In the genomic region with DNA sequence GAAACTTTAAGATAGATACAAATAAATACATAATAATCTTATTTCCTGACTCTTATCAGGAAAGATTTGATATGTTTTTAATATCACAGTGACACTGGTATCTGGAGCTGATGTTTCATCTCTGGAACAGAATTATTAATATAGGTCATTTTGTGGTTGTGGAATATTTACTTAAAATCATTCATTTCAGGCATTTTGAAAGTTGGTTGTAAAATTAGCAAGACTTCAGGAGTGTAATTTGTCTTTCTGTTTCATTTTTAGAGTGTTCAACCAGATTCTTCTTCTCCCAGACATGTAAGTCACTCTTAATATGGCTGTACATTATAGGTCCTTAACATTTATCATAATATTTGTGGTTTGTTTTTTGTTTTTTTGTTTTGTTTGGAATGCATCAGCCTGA, we compare ENCODE assay signal across 19 cellular contexts.
A peak's percentile ranks its signal among the peaks of the same experiment; 100 is the strongest.
DNase-seq lines count a peak whose midpoint lies in the region; ATAC-seq, FAIRE-seq and TF ChIP-seq lines count a peak whose summit lies in the region.
"Had no signal": no experiment of that assay in that cellular context is flagged by ENCODE, and none has a peak within 500 bp of the region (broad histone marks: within the 10 kb centered on the region; RNA-seq: fewer than 3 reads in every experiment).

No MANE protein-coding gene starts in this region.

- BruUV-seq in GM12878 (replicated peaks; lab: Mats Ljungman, UMichigan) = no TSS peak

- H3K79me2 ChIP-seq in GM12878 (ENCODE audit: control insufficient read depth, insufficient read depth, low read length) = no peaks in the 10 kb centered on the region
- H3K79me2 ChIP-seq in neural progenitor cell (ENCODE audit: low read depth) = no peaks in the 10 kb centered on the region

- H3K36me3 Mint-ChIP-seq in natural killer cell treated with Interleukin-12 subunit alpha and Interleukin-12 subunit beta and Interleukin-15 and Interleukin-18, amount 100 ng/mL, for 72 hours = peaks cover 23% of the 10 kb centered on the region
- peaks cover 10% of the 10 kb centered on the region for H3K36me3 Mint-ChIP-seq in natural killer cell
- peaks cover 31% of the 10 kb centered on the region for H3K36me3 Mint-ChIP-seq in neural progenitor cell

- POLR2A ChIA-PET in GM12878 (lab: Charles Lee) = interaction anchor here (0.6 kb wide), 1 partner anchor 838 kb away, joined by 4 read pairs; no protein-coding TSS in a partner anchor

- no peak for DNase-seq in activated CD4-positive, CD25-positive, alpha-beta regulatory T cell (lab: John Stamatoyannopoulos, UW)
- no peak for DNase-seq in natural killer cell treated with Interleukin-12 subunit alpha and Interleukin-12 subunit beta and Interleukin-15 and Interleukin-18, amount 100 ng/mL, for 72 hours (ENCODE audit: low spot score)
- DNase-seq in natural killer cell = no peak
- peak; percentile 7 for DNase-seq in GM12878 (ENCODE audit: low read depth, low spot score)
- no peak for DNase-seq in neural progenitor cell (ENCODE audit: low spot score)
- no peak for DNase-seq in substantia nigra (lab: John Stamatoyannopoulos, UW)
- DNase-seq: COR-L47, H9, IMR-90, Kasumi-1, NCI-H1417, NCI-H2029, NCI-H2171 treated with DMSO at 0.1 percent for 48 hours, NCI-H774, Peyer's patch, SHP77 had no signal

- no peak for TF ChIP-seq RAD21 in GM12878 (IDR thresholded peaks at IDR 0.05; ENCODE audit: insufficient read depth, low read depth, low read length)

- H4K20me1 ChIP-seq in GM12878 (ENCODE audit: control insufficient read depth, insufficient read depth) (no peaks in the 10 kb centered on the region), neural progenitor cell (ENCODE audit: low read depth) (peaks cover 3% of the 10 kb centered on the region)

- H3K4me1 Mint-ChIP-seq in natural killer cell treated with Interleukin-12 subunit alpha and Interleukin-12 subunit beta and Interleukin-15 and Interleukin-18, amount 100 ng/mL, for 72 hours (ENCODE audit: low read depth in 2 of 2) = peaks cover 16 to 20% of the 10 kb centered on the region in 2 donors
- H3K4me1 Mint-ChIP-seq in natural killer cell (peaks cover 12 to 14% of the 10 kb centered on the region in 2 donors), neural progenitor cell (no peaks in the 10 kb centered on the region)
- H3K4me1 Mint-ChIP-seq: H9 had no signal

- H3K27ac Mint-ChIP-seq in natural killer cell treated with Interleukin-12 subunit alpha and Interleukin-12 subunit beta and Interleukin-15 and Interleukin-18, amount 100 ng/mL, for 72 hours = peak overlapping the region; percentile 38 to 49
- H3K27ac Mint-ChIP-seq in natural killer cell (peak overlapping the region in 1 of 2 donors; percentile 56), neural progenitor cell (no peak overlapping the region)
- H3K27ac Mint-ChIP-seq: H9 had no signal

- no peaks in the 10 kb centered on the region; the same call in 1 of the 3 replicates for H3K9me3 ChIP-seq in GM12878 (replicated peaks; ENCODE audit: control insufficient read depth, insufficient read depth, low read length)
- H3K9me3 ChIP-seq in neural progenitor cell (ENCODE audit: low read depth) = no peaks in the 10 kb centered on the region
- H3K9me3 ChIP-seq: Peyer's patch had no signal

- H3K27ac ChIP-seq in GM12878 (ENCODE audit: control insufficient read depth, insufficient read depth) (no peak overlapping the region), neural progenitor cell (no peak overlapping the region), substantia nigra (ENCODE audit: low read depth, low read length, poor library complexity, severe bottlenecking) (no peak overlapping the region)
- H3K27ac ChIP-seq: BLaER1 treated with 17β-estradiol and CSF1 and Interleukin-3, amounts not matched to agents 10 nM and 100 nM; Peyer's patch had no signal

- no peak for TF ChIP-seq EP300 in GM12878 (IDR thresholded peaks at IDR 0.05; ENCODE audit: borderline replicate concordance in 1 of 2, control insufficient read depth in 1 of 2, low read depth in 2 of 2, low read length in 2 of 2)

- H3K4me3 ChIP-seq in GM12878 = no peak overlapping the region
- H3K4me3 ChIP-seq in neural progenitor cell = no peak overlapping the region
- H3K4me3 ChIP-seq: BLaER1 treated with 17β-estradiol and CSF1 and Interleukin-3, amounts not matched to agents 10 nM and 100 nM; Peyer's patch had no signal

- no peak overlapping the region for H3K4me2 ChIP-seq in GM12878 (ENCODE audit: control insufficient read depth, insufficient read depth)
- no peak overlapping the region for H3K4me2 ChIP-seq in neural progenitor cell
- H3K4me2 ChIP-seq: BLaER1 treated with 17β-estradiol and CSF1 and Interleukin-3, amounts not matched to agents 10 nM and 100 nM had no signal

- peak; percentile 67 to 84 for ATAC-seq in activated CD4-positive, CD25-positive, alpha-beta regulatory T cell treated with anti-CD3 and anti-CD28 coated beads, Interleukin-2, amount 50 U/mL, for 24 hours
- ATAC-seq in natural killer cell treated with Interleukin-12 subunit alpha and Interleukin-12 subunit beta and Interleukin-15 and Interleukin-18, amount 100 ng/mL, for 72 hours = peak; percentile 70 to 79
- no peak for ATAC-seq in natural killer cell
- peak; percentile 35; the same call in 2 of the 3 replicates for ATAC-seq in GM12878
- no peak for ATAC-seq in GM18517 (IDR thresholded peaks at IDR 0.05; ENCODE audit: unreplicated experiment)

- no peak for FAIRE-seq in GM12878 (lab: Jason Lieb, UNC)

- peak overlapping the region; percentile 32 for H3K4me3 Mint-ChIP-seq in natural killer cell treated with Interleukin-12 subunit alpha and Interleukin-12 subunit beta and Interleukin-15 and Interleukin-18, amount 100 ng/mL, for 72 hours
- H3K4me3 Mint-ChIP-seq in natural killer cell (no peak overlapping the region), neural progenitor cell (no peak overlapping the region)
- H3K4me3 Mint-ChIP-seq: H9 had no signal

- H3K27me3 Mint-ChIP-seq in natural killer cell treated with Interleukin-12 subunit alpha and Interleukin-12 subunit beta and Interleukin-15 and Interleukin-18, amount 100 ng/mL, for 72 hours = no peaks in the 10 kb centered on the region
- H3K27me3 Mint-ChIP-seq in natural killer cell (ENCODE audit: low read depth in 2 of 2) = no peaks in the 10 kb centered on the region
- no peaks in the 10 kb centered on the region for H3K27me3 Mint-ChIP-seq in neural progenitor cell (ENCODE audit: insufficient read depth, low read depth)

- H2AFZ ChIP-seq in GM12878 (ENCODE audit: control insufficient read depth, low read depth, low read length) = no peak overlapping the region
- no peak overlapping the region for H2AFZ ChIP-seq in neural progenitor cell (replicated peaks)

- no peaks in the 10 kb centered on the region for H3K27me3 ChIP-seq in GM12878 (replicated peaks in 1 of 2; ENCODE audit: control insufficient read depth in 2 of 2, insufficient read depth in 2 of 2, low read length in 1 of 2)
- no peaks in the 10 kb centered on the region for H3K27me3 ChIP-seq in neural progenitor cell
- H3K27me3 ChIP-seq: BLaER1 treated with 17β-estradiol and CSF1 and Interleukin-3, amounts not matched to agents 10 nM and 100 nM; Peyer's patch had no signal

- SMC1A ChIA-PET in GM12878 (lab: Charles Lee; ENCODE audit: uncharacterized antibody, unreplicated experiment) = interaction anchor here (2.5 kb wide), 1 partner anchor 10 kb away, joined by 9 read pairs; no protein-coding TSS in a partner anchor

- no peaks in the 10 kb centered on the region for H3F3A ChIP-seq in neural progenitor cell (ENCODE audit: low read depth)

- RAD21 ChIA-PET in GM12878 (lab: Charles Lee; ENCODE audit: unreplicated experiment) = no interaction called here

- H3K36me3 ChIP-seq in GM12878 (ENCODE audit: control insufficient read depth in 2 of 2, insufficient read depth in 2 of 2, low read length in 1 of 2) (peaks cover 0 to 13% of the 10 kb centered on the region in 2 experiments; a peak in 2 of 4 replicates), neural progenitor cell (peaks cover 24% of the 10 kb centered on the region)

- intact Hi-C loops in natural killer cell (cut with micrococcal nuclease) = no loop called here
- intact Hi-C loops in GM12878 (cut with micrococcal nuclease; ENCODE audit: unreplicated experiment) = no loop called here

- TF ChIP-seq CTCF in natural killer cell (IDR thresholded peaks at IDR 0.05) (no peak), GM12878 (IDR thresholded peaks at IDR 0.05 in 2 of 3, conservative IDR thresholded peaks at IDR 0.05 in 1 of 3; ENCODE audit: control insufficient read depth in 2 of 3, extremely low read depth in 1 of 3, insufficient read depth in 1 of 3, low read depth in 3 of 3, low read length in 3 of 3) (no peak), neural progenitor cell (IDR thresholded peaks at IDR 0.05) (no peak)

- no peak overlapping the region for H3K9ac ChIP-seq in GM12878 (ENCODE audit: control insufficient read depth, insufficient read depth, low read length)
- no peak overlapping the region for H3K9ac ChIP-seq in neural progenitor cell
- H3K9ac ChIP-seq: BLaER1 treated with 17β-estradiol and CSF1 and Interleukin-3, amounts not matched to agents 10 nM and 100 nM had no signal

- no peak for TF ChIP-seq POLR2A in GM12878 (IDR thresholded peaks at IDR 0.05; ENCODE audit: low read depth, low read length)

- no peaks in the 10 kb centered on the region for H3K4me1 ChIP-seq in GM12878 (ENCODE audit: control insufficient read depth, insufficient read depth, low read length)
- no peaks in the 10 kb centered on the region for H3K4me1 ChIP-seq in neural progenitor cell
- H3K4me1 ChIP-seq: Peyer's patch had no signal

- in situ Hi-C loops in GM12878 (cut with MboI) = no loop called here

- CTCF ChIA-PET in GM12878 (lab: Yijun Ruan, JAX) = interaction anchor here (1.1 to 1.9 kb wide), 3 partner anchors 11 to 25 kb away, joined by 3 to 8 read pairs (median 3); no protein-coding TSS in a partner anchor

- H3K9me3 Mint-ChIP-seq in natural killer cell treated with Interleukin-12 subunit alpha and Interleukin-12 subunit beta and Interleukin-15 and Interleukin-18, amount 100 ng/mL, for 72 hours = peaks cover 6% of the 10 kb centered on the region
- H3K9me3 Mint-ChIP-seq in natural killer cell (no peaks in the 10 kb centered on the region), neural progenitor cell (peaks cover 7% of the 10 kb centered on the region)

TF ChIP-seq in GM12878, 131 proteins besides CTCF, POLR2A, EP300 and RAD21 (continues in another document):
- TF ChIP-seq MYC (IDR thresholded peaks at IDR 0.05; ENCODE audit: insufficient read depth, insufficient read length, insufficient replicate concordance, low read length, severe bottlenecking) = no peak
- no peak for TF ChIP-seq CREB1 (IDR thresholded peaks at IDR 0.05; ENCODE audit: low read depth)
- TF ChIP-seq, protein P1, sequence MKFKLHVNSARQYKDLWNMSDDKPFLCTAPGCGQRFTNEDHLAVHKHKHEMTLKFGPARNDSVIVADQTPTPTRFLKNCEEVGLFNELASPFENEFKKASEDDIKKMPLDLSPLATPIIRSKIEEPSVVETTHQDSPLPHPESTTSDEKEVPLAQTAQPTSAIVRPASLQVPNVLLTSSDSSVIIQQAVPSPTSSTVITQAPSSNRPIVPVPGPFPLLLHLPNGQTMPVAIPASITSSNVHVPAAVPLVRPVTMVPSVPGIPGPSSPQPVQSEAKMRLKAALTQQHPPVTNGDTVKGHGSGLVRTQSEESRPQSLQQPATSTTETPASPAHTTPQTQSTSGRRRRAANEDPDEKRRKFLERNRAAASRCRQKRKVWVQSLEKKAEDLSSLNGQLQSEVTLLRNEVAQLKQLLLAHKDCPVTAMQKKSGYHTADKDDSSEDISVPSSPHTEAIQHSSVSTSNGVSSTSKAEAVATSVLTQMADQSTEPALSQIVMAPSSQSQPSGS (IDR thresholded peaks at IDR 0.05; ENCODE audit: low read length) = peak; percentile 40; the same call in 1 of the 2 replicates

Comparison
In these comparisons a context has a peak if more than half of its experiments do, and no peak if none do; other contexts are left out.
1. ATAC-seq: peak in activated CD4-positive, CD25-positive, alpha-beta regulatory T cell treated with anti-CD3 and anti-CD28 coated beads, Interleukin-2, amount 50 U/mL, for 24 hours (2 of 2), natural killer cell treated with Interleukin-12 subunit alpha and Interleukin-12 subunit beta and Interleukin-15 and Interleukin-18, amount 100 ng/mL, for 72 hours (2 of 2) and GM12878 (single experiment); none in natural killer cell (0 of 3) and GM18517 (single experiment).